ENCODE assay signal across 9 cellular contexts in the genomic region with DNA sequence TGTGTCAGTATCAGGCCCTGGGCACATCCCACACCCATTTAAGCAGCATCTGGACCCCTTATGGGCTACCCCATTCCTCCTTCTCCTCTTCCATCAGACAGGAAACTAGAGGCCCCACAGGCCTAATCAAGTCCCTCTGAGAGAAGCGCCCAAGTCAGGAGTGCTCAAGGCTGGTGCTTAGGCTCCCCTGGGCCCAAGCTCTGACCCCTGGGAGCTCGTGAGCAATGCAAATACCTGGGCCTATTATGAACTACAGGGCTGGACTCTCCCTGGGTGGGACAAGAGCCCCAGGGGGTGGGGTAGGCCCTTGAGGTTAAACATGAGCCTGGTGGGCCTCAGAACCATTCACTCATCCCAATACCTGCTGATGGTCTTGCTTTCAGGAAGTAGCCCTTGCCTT. TPM values are rescaled to one million over a fixed set of nuclear protein-coding genes. Genes with fewer than 3 reads are reported as not detected.
"Had no signal": no experiment of that assay in that cellular context is flagged by ENCODE, and none has a peak within 500 bp of the region (broad histone marks: within the 10 kb centered on the region; RNA-seq: fewer than 3 reads in every experiment).

No MANE protein-coding gene starts in this region.

- H3K4me3 ChIP-seq: GM23248, GM23338, HAP-1 had no signal

- ATAC-seq: HCT116 had no signal

- H3K4me2 ChIP-seq: GM23338 had no signal

- H3K4me3 Mint-ChIP-seq: GM23338, H9, HFFc6 had no signal

- H3K9me3 ChIP-seq: HAP-1 had no signal

- H3K36me3 ChIP-seq: HAP-1 had no signal

- H3K27ac Mint-ChIP-seq: GM23338, HFFc6 had no signal

- H3K9ac ChIP-seq: GM23248 had no signal

- H2AFZ ChIP-seq: GM23248, GM23338 had no signal

- H3K9me3 Mint-ChIP-seq: GM23338, H9, HFFc6 had no signal

- H3K27ac ChIP-seq: GM23248 had no signal

- DNase-seq: GM23248, GOT3, H7, H9, HCEC 1CT, HFFc6 had no signal

- H3K4me1 ChIP-seq: HAP-1 had no signal

RNA-seq across cellular contexts. Expression of a gene that starts 57.4 kb away (rescaled TPM):
- total RNA-seq: GM23248, HFFc6 had no signal
